ENCODE assay signal across 19 cellular contexts in genomic region chr21:42413500-42413899, GRCh38. TPM values are rescaled to one million over a fixed set of nuclear protein-coding genes. Genes with fewer than 3 reads are reported as not detected.
DNase-seq lines count a peak whose midpoint lies in the region; ATAC-seq and TF ChIP-seq lines count a peak whose summit lies in the region.
"Had no signal": no experiment of that assay in that cellular context is flagged by ENCODE, and none has a peak within 500 bp of the region (broad histone marks: within the 10 kb centered on the region; RNA-seq: fewer than 3 reads in every experiment).

No MANE protein-coding gene starts in this region.

- H3K27ac ChIP-seq in brain microvascular endothelial cell, result no peak overlapping the region
- H3K27ac ChIP-seq: BLaER1 treated with 17β-estradiol and CSF1 and Interleukin-3, amounts not matched to agents 10 nM and 100 nM; GM23248; right lobe of liver had no signal

- POLR2A ChIA-PET in activated CD4-positive, alpha-beta T cell treated with anti-CD3 and anti-CD28 coated beads for 36 hours (lab: Charles Lee), result interaction anchor here (0.8 to 1.6 kb wide), 2 partner anchors 10 to 13 kb away, joined by 3 to 10 read pairs; partner anchors contain the start of gene UBASH3A
- POLR2A ChIA-PET in T-cell (lab: Charles Lee), result no interaction called here

- H3K27me3 ChIP-seq in brain microvascular endothelial cell (replicated peaks), result peaks cover 6% of the 10 kb centered on the region
- H3K27me3 ChIP-seq: right lobe of liver had no signal

- no peaks in the 10 kb centered on the region for H3K36me3 ChIP-seq in brain microvascular endothelial cell (replicated peaks)
- H3K36me3 ChIP-seq: BLaER1 treated with 17β-estradiol and CSF1 and Interleukin-3, amounts not matched to agents 10 nM and 100 nM; right lobe of liver had no signal

- intact Hi-C loops in activated CD4-positive, alpha-beta T cell treated with anti-CD3 and anti-CD28 coated beads for 36 hours (cut with DNase I, micrococcal nuclease), result loop anchor here in 1 of 2 experiments (5.0 kb wide), 1 partner anchor 176 kb away; no protein-coding TSS in a partner anchor

- no peak overlapping the region for H3K4me3 ChIP-seq in brain microvascular endothelial cell (ENCODE audit: low read depth, low read length)
- H3K4me3 ChIP-seq: BLaER1 treated with 17β-estradiol and CSF1 and Interleukin-3, amounts not matched to agents 10 nM and 100 nM; GM23248; right lobe of liver had no signal

- H3K4me3 Mint-ChIP-seq in activated CD4-positive, alpha-beta T cell treated with anti-CD3 and anti-CD28 coated beads for 36 hours, result no peak overlapping the region
- H3K4me3 Mint-ChIP-seq in T-cell, result peak overlapping the region in 1 of 3 donors; percentile 76

- no peaks in the 10 kb centered on the region for H3K27me3 Mint-ChIP-seq in activated CD4-positive, alpha-beta T cell treated with anti-CD3 and anti-CD28 coated beads for 36 hours
- H3K27me3 Mint-ChIP-seq in T-cell, result no peaks in the 10 kb centered on the region

- in situ Hi-C loops in brain microvascular endothelial cell (cut with HindIII; ENCODE audit: low pct_ligation_motif_present, low sequenced_read_pairs), result no loop called here

- CTCF ChIA-PET in activated CD4-positive, alpha-beta T cell treated with anti-CD3 and anti-CD28 coated beads for 36 hours (lab: Charles Lee), result interaction anchor here (0.9 to 1.2 kb wide), 6 partner anchors 10 to 175 kb away, joined by 3 to 7 read pairs (median 4); partner anchors contain the start of gene UBASH3A
- CTCF ChIA-PET in T-cell (lab: Charles Lee), result no interaction called here

- peaks cover 12% of the 10 kb centered on the region for H3K4me1 Mint-ChIP-seq in activated CD4-positive, alpha-beta T cell treated with anti-CD3 and anti-CD28 coated beads for 36 hours
- H3K4me1 Mint-ChIP-seq in T-cell, result peaks cover 23 to 67% (median 63%) of the 10 kb centered on the region in 3 donors

- peak; percentile 80 for DNase-seq in activated CD4-positive, alpha-beta T cell treated with anti-CD3 and anti-CD28 coated beads for 36 hours
- DNase-seq in activated CD4-positive, alpha-beta T cell treated with anti-CD3 and anti-CD28 coated beads for 1 hour, result no peak
- DNase-seq in T-cell (peak in 1 of 34 experiments; percentile 15), NCI-H2029 (lab: John Stamatoyannopoulos, UW) (no peak), brain microvascular endothelial cell (no peak)
- peak; percentile 40 to 58 for DNase-seq in activated naive CD4-positive, alpha-beta T cell treated with anti-CD3 and anti-CD28 coated beads, Interleukin-2, amount 50 U/mL, for 72 hours (ENCODE audit: low spot score in 2 of 2)
- peak; percentile 58 to 59 for DNase-seq in stimulated activated CD4-positive, alpha-beta T cell treated with anti-CD3 and anti-CD28 coated beads, Interleukin-2, amount 100 ng/mL, for 24 hours
- DNase-seq: 8988T, GM23248, midbrain, NCI-H2029 treated with DMSO at 0.1 percent for 48 hours, NCI-H510A treated with DMSO at 0.1 percent for 48 hours, right lobe of liver had no signal

- no peak overlapping the region for H3K27ac Mint-ChIP-seq in activated CD4-positive, alpha-beta T cell treated with anti-CD3 and anti-CD28 coated beads for 36 hours
- H3K27ac Mint-ChIP-seq in T-cell, result peak overlapping the region; percentile 76 to 96
- peak overlapping the region; percentile 52 to 93 for H3K27ac Mint-ChIP-seq in activated naive CD4-positive, alpha-beta T cell treated with anti-CD3 and anti-CD28 coated beads, Interleukin-2, amount 50 U/mL, for 72 hours

- no peaks in the 10 kb centered on the region for H3K9me3 Mint-ChIP-seq in activated CD4-positive, alpha-beta T cell treated with anti-CD3 and anti-CD28 coated beads for 36 hours (ENCODE audit: low read depth)
- no peaks in the 10 kb centered on the region for H3K9me3 Mint-ChIP-seq in T-cell
- H3K9me3 Mint-ChIP-seq in activated naive CD4-positive, alpha-beta T cell treated with anti-CD3 and anti-CD28 coated beads, Interleukin-2, amount 50 U/mL, for 72 hours, result peaks cover 0 to 4% of the 10 kb centered on the region in 2 donors
- H3K9me3 Mint-ChIP-seq: IgD-negative memory B cell had no signal

- peaks cover 50% of the 10 kb centered on the region for H3K36me3 Mint-ChIP-seq in activated CD4-positive, alpha-beta T cell treated with anti-CD3 and anti-CD28 coated beads for 36 hours (ENCODE audit: low read depth)
- H3K36me3 Mint-ChIP-seq in T-cell, result peaks cover 40% of the 10 kb centered on the region
- peaks cover 20 to 59% of the 10 kb centered on the region in 2 donors for H3K36me3 Mint-ChIP-seq in activated naive CD4-positive, alpha-beta T cell treated with anti-CD3 and anti-CD28 coated beads, Interleukin-2, amount 50 U/mL, for 72 hours

- no peak for TF ChIP-seq CTCF in brain microvascular endothelial cell (IDR thresholded peaks at IDR 0.05; ENCODE audit: low read depth, low read length, missing control alignments)

- ATAC-seq in activated CD4-positive, alpha-beta T cell treated with anti-CD3 and anti-CD28 coated beads for 36 hours, result peak; percentile 31
- ATAC-seq in T-cell (replicated peaks in 1 of 4) (no peak), GM18520 (IDR thresholded peaks at IDR 0.05; ENCODE audit: unreplicated experiment) (no peak)
- peak; percentile 20 to 23 for ATAC-seq in activated naive CD4-positive, alpha-beta T cell treated with anti-CD3 and anti-CD28 coated beads, Interleukin-2, amount 50 U/mL, for 72 hours
- ATAC-seq: right lobe of liver had no signal

RNA-seq across cellular contexts. Expression of gene UBASH3A, which starts 9.8 kb away (rescaled TPM):
- total RNA-seq in activated CD4-positive, alpha-beta T cell treated with anti-CD3 and anti-CD28 coated beads for 36 hours, result 10 to 100 TPM; 37.3 to 39.0 TPM
- total RNA-seq in T-cell, result 10 to 100 TPM; 59.1 to 98.8 (median 80.5) TPM
- total RNA-seq in activated naive CD4-positive, alpha-beta T cell treated with anti-CD3 and anti-CD28 coated beads, Interleukin-2, amount 50 U/mL, for 72 hours, result 10 to 100 TPM; 13.0 to 51.9 TPM
- total RNA-seq: chondrocyte, GM23248, SK-MEL-5 had no signal

RNA-seq across cellular contexts. Expression of gene TMPRSS3, which starts 17.6 kb away (rescaled TPM):
- total RNA-seq in activated CD4-positive, alpha-beta T cell treated with anti-CD3 and anti-CD28 coated beads for 36 hours, result 100 to 1,000 TPM in 1 of 2 experiments, 10 to 100 TPM in 1; 99.1 to 113 TPM
- 1 to 10 TPM; 1.2 to 2.4 (median 1.7) TPM for total RNA-seq in T-cell
- total RNA-seq in activated naive CD4-positive, alpha-beta T cell treated with anti-CD3 and anti-CD28 coated beads, Interleukin-2, amount 50 U/mL, for 72 hours, result 10 to 100 TPM in 1 of 2 donors, 1 to 10 TPM in 1; 9.8 to 68.6 TPM
- total RNA-seq: chondrocyte, GM23248, urinary bladder had no signal

RNA-seq across cellular contexts. Expression of gene TFF1, which starts 47.2 kb away (rescaled TPM):
- not detected for total RNA-seq in activated CD4-positive, alpha-beta T cell treated with anti-CD3 and anti-CD28 coated beads for 36 hours
- 1 to 10 TPM in 2 of 5 donors, not detected in 3; 1.2 to 1.3 TPM for total RNA-seq in T-cell
- not detected for total RNA-seq in activated naive CD4-positive, alpha-beta T cell treated with anti-CD3 and anti-CD28 coated beads, Interleukin-2, amount 50 U/mL, for 72 hours
- total RNA-seq: chondrocyte, GM23248, right lobe of liver, SK-MEL-5, urinary bladder had no signal

Comparison
In these comparisons a context has a peak if more than half of its experiments do, and no peak if none do; other contexts are left out.
1. DNase-seq: peak in activated CD4-positive, alpha-beta T cell treated with anti-CD3 and anti-CD28 coated beads for 36 hours (single experiment), activated naive CD4-positive, alpha-beta T cell treated with anti-CD3 and anti-CD28 coated beads, Interleukin-2, amount 50 U/mL, for 72 hours (2 of 2) and stimulated activated CD4-positive, alpha-beta T cell treated with anti-CD3 and anti-CD28 coated beads, Interleukin-2, amount 100 ng/mL, for 24 hours (2 of 2); none in activated CD4-positive, alpha-beta T cell treated with anti-CD3 and anti-CD28 coated beads for 1 hour (single experiment), NCI-H2029 (single experiment) and brain microvascular endothelial cell (single experiment).
2. ATAC-seq: peak in activated CD4-positive, alpha-beta T cell treated with anti-CD3 and anti-CD28 coated beads for 36 hours (single experiment) and activated naive CD4-positive, alpha-beta T cell treated with anti-CD3 and anti-CD28 coated beads, Interleukin-2, amount 50 U/mL, for 72 hours (2 of 2); none in T-cell (0 of 4) and GM18520 (single experiment).